ENCODE assay signal across 13 cellular contexts in genomic region chr1:176878750-176879536, GRCh38.
A peak's percentile ranks its signal among the peaks of the same experiment; 100 is the strongest.
DNase-seq lines count a peak whose midpoint lies in the region; ATAC-seq and TF ChIP-seq lines count a peak whose summit lies in the region.
"Had no signal": no experiment of that assay in that cellular context is flagged by ENCODE, and none has a peak within 500 bp of the region (broad histone marks: within the 10 kb centered on the region; RNA-seq: fewer than 3 reads in every experiment).

No MANE protein-coding gene starts in this region.

- BruUV-seq in OCI-LY7 (replicated peaks; lab: Mats Ljungman, UMichigan) = no TSS peak

- H3K4me3 ChIP-seq in OCI-LY7 (ENCODE audit: low read depth, low read length, poor library complexity, severe bottlenecking) (no peak overlapping the region), colonic mucosa (no peak overlapping the region)
- H3K4me3 ChIP-seq: PC-9, testis had no signal

- no peaks in the 10 kb centered on the region for H3K27me3 ChIP-seq in colonic mucosa
- H3K27me3 ChIP-seq: testis had no signal

- no peak overlapping the region for H3K4me2 ChIP-seq in OCI-LY7 (ENCODE audit: low read length)
- H3K4me2 ChIP-seq: PC-9 had no signal

- POLR2A ChIA-PET in OCI-LY7 (lab: Charles Lee) = no interaction called here

- H2AFZ ChIP-seq in OCI-LY7 (ENCODE audit: low read length) = no peak overlapping the region
- H2AFZ ChIP-seq: PC-9 had no signal

- TF ChIP-seq CTCF in GM12872 (IDR thresholded peaks at IDR 0.05; ENCODE audit: insufficient read depth, low read depth, low read length) = peak; percentile 22; the same call in 1 of the 3 replicates
- peak; percentile 47; the same call in 1 of the 2 replicates for TF ChIP-seq CTCF in OCI-LY7 (conservative IDR thresholded peaks at IDR 0.05; ENCODE audit: low read length)
- no peak for TF ChIP-seq CTCF in colonic mucosa (IDR thresholded peaks at IDR 0.05)

- H3K79me2 ChIP-seq in OCI-LY7 (ENCODE audit: insufficient read depth, low read depth, low read length) = no peaks in the 10 kb centered on the region

- no peak for ATAC-seq in HG02588 (IDR thresholded peaks at IDR 0.05; ENCODE audit: unreplicated experiment)

- intact Hi-C loops in OCI-LY7 (cut with micrococcal nuclease; ENCODE audit: unreplicated experiment) (no loop called here), colonic mucosa (cut with DNase I) (loop anchor here (10.0 kb wide), 1 partner anchor 504 kb away; no protein-coding TSS in a partner anchor)

- H3K9me3 ChIP-seq in OCI-LY7 (ENCODE audit: low read length) = no peaks in the 10 kb centered on the region
- no peaks in the 10 kb centered on the region for H3K9me3 ChIP-seq in colonic mucosa
- H3K9me3 ChIP-seq: testis had no signal

- H3K36me3 ChIP-seq in OCI-LY7 (ENCODE audit: insufficient read depth, low read length) (no peaks in the 10 kb centered on the region), colonic mucosa (no peaks in the 10 kb centered on the region)

- H3K4me1 ChIP-seq in OCI-LY7 (ENCODE audit: insufficient read depth, low read length, poor library complexity, severe bottlenecking) (no peaks in the 10 kb centered on the region), colonic mucosa (no peaks in the 10 kb centered on the region)
- H3K4me1 ChIP-seq: testis had no signal

- no peaks in the 10 kb centered on the region for H3K9me2 ChIP-seq in OCI-LY7 (ENCODE audit: insufficient read depth, low read length)

- H4K20me1 ChIP-seq in OCI-LY7 (ENCODE audit: insufficient read depth, low read length) = no peaks in the 10 kb centered on the region

- DNase-seq in DMS53 treated with DMSO at 0.1 percent for 48 hours (lab: John Stamatoyannopoulos, UW; ENCODE audit: unreplicated experiment) (peak; percentile 7), DMS53 (lab: John Stamatoyannopoulos, UW) (no peak), OCI-LY7 (ENCODE audit: low spot score) (peak; percentile 4), iPS-NIHi7 (ENCODE audit: extremely low spot score) (peak; percentile 64), colonic mucosa (no peak)
- DNase-seq in effector CD4-positive, alpha-beta T cell = no peak
- DNase-seq: activated CD4-positive, alpha-beta T cell treated with anti-CD3 and anti-CD28 coated beads, Interleukin-2, amount 10 ng/mL, durations not matched to agents 7 days and 5 days; aorta; NCI-H187; PC-9; testis had no signal

- H3K9ac ChIP-seq in colonic mucosa (ENCODE audit: low read depth in 2 of 2, low read length in 2 of 2) = no peak overlapping the region

- no peak overlapping the region for H3K27ac ChIP-seq in OCI-LY7 (ENCODE audit: low read depth, low read length, poor library complexity, severe bottlenecking)
- H3K27ac ChIP-seq in colonic mucosa = no peak overlapping the region
- H3K27ac ChIP-seq: PC-9, testis had no signal

- CTCF ChIA-PET in OCI-LY7 (lab: Charles Lee; ENCODE audit: unreplicated experiment) = no interaction called here

Comparison
In these comparisons a context has a peak if more than half of its experiments do, and no peak if none do; other contexts are left out.
1. DNase-seq: peak in DMS53 treated with DMSO at 0.1 percent for 48 hours (single experiment), OCI-LY7 (single experiment) and iPS-NIHi7 (single experiment); none in DMS53 (single experiment), effector CD4-positive, alpha-beta T cell (single experiment) and colonic mucosa (single experiment).